16 cellular contexts compared by ENCODE assay signal in genomic region chr17:8490256-8491023, GRCh38. TPM values are rescaled to one million over a fixed set of nuclear protein-coding genes. Genes with fewer than 3 reads are reported as not detected.
DNase-seq lines count a peak whose midpoint lies in the region; ATAC-seq and TF ChIP-seq lines count a peak whose summit lies in the region.
"Had no signal": no experiment of that assay in that cellular context is flagged by ENCODE, and none has a peak within 500 bp of the region (broad histone marks: within the 10 kb centered on the region; RNA-seq: fewer than 3 reads in every experiment).

No MANE protein-coding gene starts in this region.

- H3K27me3 ChIP-seq in GM23338 (ENCODE audit: insufficient read depth) = no peaks in the 10 kb centered on the region
- H3K27me3 ChIP-seq: BE2C, SJCRH30 had no signal

- ATAC-seq in GM23338 (no peak), T-helper 17 cell (no peak)

- no peak overlapping the region for H3K4me2 ChIP-seq in GM23338

- peaks cover 10% of the 10 kb centered on the region for H3K27me3 Mint-ChIP-seq in GM23338 (ENCODE audit: insufficient read depth, low read depth, poor library complexity)
- H3K27me3 Mint-ChIP-seq in T-helper 17 cell = no peaks in the 10 kb centered on the region
- no peaks in the 10 kb centered on the region for H3K27me3 Mint-ChIP-seq in type B pancreatic cell
- no peaks in the 10 kb centered on the region for H3K27me3 Mint-ChIP-seq in Calu3 (ENCODE audit: unreplicated experiment)
- H3K27me3 Mint-ChIP-seq: CD4-positive, alpha-beta memory T cell had no signal

- no peak overlapping the region for H3K27ac ChIP-seq in GM23338 (ENCODE audit: low read depth)
- H3K27ac ChIP-seq: SJCRH30 had no signal

- peaks cover 90% of the 10 kb centered on the region for H3K36me3 ChIP-seq in GM23338 (ENCODE audit: insufficient read depth)

- H3K9me3 ChIP-seq in T-helper 17 cell (ENCODE audit: control insufficient read depth, low read length, poor library complexity, severe bottlenecking) = no peaks in the 10 kb centered on the region
- H3K9me3 ChIP-seq: BE2C, SJCRH30 had no signal

- CTCF ChIA-PET in Calu3 (lab: Charles Lee) = no interaction called here

- H3K4me1 ChIP-seq in GM23338 (ENCODE audit: insufficient read depth) = no peaks in the 10 kb centered on the region
- H3K4me1 ChIP-seq: BE2C, SJCRH30 had no signal

- intact Hi-C loops in Calu3 (cut with micrococcal nuclease; ENCODE audit: unreplicated experiment) = no loop called here

- H3K4me3 Mint-ChIP-seq in GM23338 = no peak overlapping the region; the same call in 2 of the 3 replicates
- H3K4me3 Mint-ChIP-seq in T-helper 17 cell = no peak overlapping the region
- no peak overlapping the region for H3K4me3 Mint-ChIP-seq in type B pancreatic cell
- no peak overlapping the region for H3K4me3 Mint-ChIP-seq in Calu3 (ENCODE audit: low read depth, unreplicated experiment)

- H3K4me1 Mint-ChIP-seq in GM23338 = no peaks in the 10 kb centered on the region
- no peaks in the 10 kb centered on the region for H3K4me1 Mint-ChIP-seq in T-helper 17 cell
- H3K4me1 Mint-ChIP-seq in type B pancreatic cell (ENCODE audit: unreplicated experiment) = peaks cover 7% of the 10 kb centered on the region
- H3K4me1 Mint-ChIP-seq in Calu3 (ENCODE audit: low read depth, unreplicated experiment) = no peaks in the 10 kb centered on the region
- H3K4me1 Mint-ChIP-seq: CD4-positive, alpha-beta memory T cell had no signal

- H3K27ac Mint-ChIP-seq in GM23338 (peak overlapping the region; percentile 66), T-helper 17 cell (peak overlapping the region; percentile 67), type B pancreatic cell (peak overlapping the region; percentile 49), Calu3 (ENCODE audit: unreplicated experiment) (no peak overlapping the region)
- H3K27ac Mint-ChIP-seq: CD4-positive, alpha-beta memory T cell had no signal

- H3K9me3 Mint-ChIP-seq in GM23338 = no peaks in the 10 kb centered on the region
- H3K9me3 Mint-ChIP-seq in type B pancreatic cell = no peaks in the 10 kb centered on the region
- H3K9me3 Mint-ChIP-seq in Calu3 (ENCODE audit: low read depth, unreplicated experiment) = no peaks in the 10 kb centered on the region

- H3K79me2 ChIP-seq in GM23338 (replicated peaks; ENCODE audit: insufficient read depth) = no peaks in the 10 kb centered on the region; the same call in 1 of the 2 replicates

- no peak overlapping the region for H3K4me3 ChIP-seq in GM23338
- H3K4me3 ChIP-seq: SJCRH30 had no signal

- H2AFZ ChIP-seq in GM23338 = no peak overlapping the region

- H3F3A ChIP-seq in GM23338 (replicated peaks; ENCODE audit: low read depth) = 0 out of 2 replicates have a peak, but pooled peaks cover 6% of the 10 kb centered on the region

- DNase-seq in GM23338 (ENCODE audit: low spot score) = no peak
- DNase-seq in T-helper 17 cell = no peak
- DNase-seq in foreskin melanocyte = peak; percentile 61
- DNase-seq in type B pancreatic cell (ENCODE audit: extremely low spot score, unreplicated experiment) = peak; percentile 51
- no peak for DNase-seq in Calu3
- no peak for DNase-seq in activated CD4-positive, alpha-beta T cell treated with anti-CD3 and anti-CD28 coated beads, Interleukin-2, amount 50 U/mL, for 1 hour
- no peak for DNase-seq in T1000 (lab: John Stamatoyannopoulos, UW)
- DNase-seq: BE2C; CD4-positive, alpha-beta memory T cell; GDM1; NCI-H1092; NCI-H146; NCI-H2081; NCI-H510A; NCI-H774; SJCRH30 had no signal

- H3K9me2 ChIP-seq in GM23338 (ENCODE audit: insufficient read depth) = no peaks in the 10 kb centered on the region

- BruUV-seq in Calu3 (replicated peaks; lab: Mats Ljungman, UMichigan) = no TSS peak

- TF ChIP-seq CTCF in GM23338 (conservative IDR thresholded peaks at IDR 0.05; ENCODE audit: low read depth in 2 of 2) (no peak), type B pancreatic cell (conservative IDR thresholded peaks at IDR 0.05) (no peak), Calu3 (IDR thresholded peaks at IDR 0.05; ENCODE audit: unreplicated experiment) (no peak)

- H4K20me1 ChIP-seq in GM23338 (replicated peaks; ENCODE audit: insufficient read depth) = peaks cover 5% of the 10 kb centered on the region

- H3K36me3 Mint-ChIP-seq in GM23338 (ENCODE audit: low read depth) = peaks cover 94% of the 10 kb centered on the region
- peaks cover 2% of the 10 kb centered on the region for H3K36me3 Mint-ChIP-seq in T-helper 17 cell (ENCODE audit: low read depth)
- H3K36me3 Mint-ChIP-seq in type B pancreatic cell = peaks cover 58% of the 10 kb centered on the region
- H3K36me3 Mint-ChIP-seq in Calu3 (ENCODE audit: insufficient read depth, unreplicated experiment) = peaks cover 23% of the 10 kb centered on the region

TF ChIP-seq in GM23338, 12 proteins besides CTCF, POLR2A, EP300 and RAD21 (continues in another document):
- TF ChIP-seq EZH2phosphoT487 (IDR thresholded peaks at IDR 0.05; ENCODE audit: unreplicated experiment) = no peak
- no peak for TF ChIP-seq ZNF331 (CRISPR knock-in tag; IDR thresholded peaks at IDR 0.05; ENCODE audit: low read depth)
- no peak for TF ChIP-seq EZH2 (IDR thresholded peaks at IDR 0.05; ENCODE audit: low read depth, unreplicated experiment)
- TF ChIP-seq ZNF462 (CRISPR knock-in tag; IDR thresholded peaks at IDR 0.05) = no peak
- no peak for TF ChIP-seq JUNB (IDR thresholded peaks at IDR 0.05; ENCODE audit: unreplicated experiment)
- TF ChIP-seq ETS1 (IDR thresholded peaks at IDR 0.05) = no peak
- TF ChIP-seq STAT1 (IDR thresholded peaks at IDR 0.05; ENCODE audit: unreplicated experiment) = no peak

RNA-seq across cellular contexts. Expression of gene NDEL1, which starts 54.8 kb away (rescaled TPM):
- 15.9 and 21.2 TPM in 2 replicates for total RNA-seq in GM23338 (2014; rRNA removed; shearing (Covaris generic))
- polyA plus RNA-seq in GM23338 (2016; fragmentation: Nextera tagmentation; extraction: Ambion mirVana) = 21.6 and 26.0 TPM in 2 replicates
- total RNA-seq in T-helper 17 cell = 100 to 1,000 TPM; 259 to 267 TPM
- 51.4 and 77.9 TPM in 2 replicates for total RNA-seq in type B pancreatic cell (ENCODE audit: low replicate concordance)
- 40.5 and 40.8 TPM in 2 replicates for total RNA-seq in Calu3 (2022)

Comparison
In these comparisons a context has a peak if more than half of its experiments do, and no peak if none do; other contexts are left out.
1. DNase-seq: peak in foreskin melanocyte (single experiment) and type B pancreatic cell (single experiment); none in GM23338 (single experiment), T-helper 17 cell (0 of 3), Calu3 (single experiment), activated CD4-positive, alpha-beta T cell treated with anti-CD3 and anti-CD28 coated beads, Interleukin-2, amount 50 U/mL, for 1 hour (single experiment) and T1000 (single experiment).